27 cellular contexts compared by ENCODE assay signal in genomic region chr16:50354082-50354481, GRCh38.
"Had no signal": no experiment of that assay in that cellular context is flagged by ENCODE, and none has a peak within 500 bp of the region (broad histone marks: within the 10 kb centered on the region; RNA-seq: fewer than 3 reads in every experiment).

No MANE protein-coding gene starts in this region.

- H3K27ac Mint-ChIP-seq: activated CD4-positive, alpha-beta memory T cell treated with anti-CD3 and anti-CD28 coated beads for 36 hours; activated CD4-positive, alpha-beta T cell treated with anti-CD3 and anti-CD28 coated beads, Interleukin-2, amount 10 ng/mL, durations not matched to agents 24 days and 14 days; activated naive CD4-positive, alpha-beta T cell treated with anti-CD3 and anti-CD28 coated beads, Interleukin-2, amount 50 U/mL, for 24 hours; activated naive CD8-positive, alpha-beta T cell treated with anti-CD3 and anti-CD28 coated beads, Interleukin-2, amount 50 U/mL, for 24 hours; activated T-cell treated with anti-CD3 and anti-CD28 coated beads, Interleukin-2, amount 50 U/mL, for 24 hours; memory B cell; stimulated activated naive B cell treated with anti-CD40 and anti-IgM and Interleukin-4, amounts not matched to agents 10 μg/mL and 1 μg/mL and 100 μg/mL, for 72 hours had no signal

- H3K4me3 ChIP-seq: colonic mucosa, dorsolateral prefrontal cortex, gastrocnemius medialis, hepatocyte, psoas muscle, smooth muscle cell, testis, upper lobe of left lung had no signal

- H3K4me2 ChIP-seq: hepatocyte, smooth muscle cell had no signal

- H3K9me3 Mint-ChIP-seq: activated naive CD8-positive, alpha-beta T cell treated with anti-CD3 and anti-CD28 coated beads, Interleukin-2, amount 50 U/mL, for 24 hours; activated T-helper 17 cell treated with anti-CD3 and anti-CD28 coated beads, Interleukin-2, amount 50 U/mL, for 72 hours had no signal

- H3K27ac ChIP-seq: colonic mucosa, dorsolateral prefrontal cortex, gastrocnemius medialis, hepatocyte, parathyroid adenoma, psoas muscle, testis had no signal

- H2AFZ ChIP-seq: hepatocyte, parathyroid adenoma had no signal

- H3K27me3 Mint-ChIP-seq: activated CD4-positive, alpha-beta memory T cell treated with anti-CD3 and anti-CD28 coated beads for 36 hours; activated CD4-positive, alpha-beta T cell treated with anti-CD3 and anti-CD28 coated beads, Interleukin-2, amount 10 ng/mL, durations not matched to agents 24 days and 14 days; activated naive CD4-positive, alpha-beta T cell treated with anti-CD3 and anti-CD28 coated beads, Interleukin-2, amount 50 U/mL, for 24 hours; activated naive CD8-positive, alpha-beta T cell treated with anti-CD3 and anti-CD28 coated beads, Interleukin-2, amount 50 U/mL, for 24 hours; activated T-cell treated with anti-CD3 and anti-CD28 coated beads, Interleukin-2, amount 50 U/mL, for 24 hours; activated T-helper 17 cell treated with anti-CD3 and anti-CD28 coated beads, Interleukin-2, amount 50 U/mL, for 72 hours; memory B cell; naive thymus-derived CD8-positive, alpha-beta T cell; stimulated activated naive B cell treated with anti-CD40 and anti-IgM and Interleukin-4, amounts not matched to agents 10 μg/mL and 1 μg/mL and 100 μg/mL, for 72 hours had no signal

- H3K36me3 ChIP-seq: colonic mucosa had no signal

- DNase-seq: activated CD4-positive, alpha-beta memory T cell treated with anti-CD3 and anti-CD28 coated beads for 36 hours; activated CD4-positive, alpha-beta T cell treated with anti-CD3 and anti-CD28 coated beads, Interleukin-2, amount 10 ng/mL, durations not matched to agents 24 days and 14 days; activated CD4-positive, CD25-positive, alpha-beta regulatory T cell treated with anti-CD3 and anti-CD28 coated beads, Interleukin-2, amount 50 U/mL, for 72 hours; activated CD8-positive, alpha-beta memory T cell treated with anti-CD3 and anti-CD28 coated beads, Interleukin-2, amount 50 U/mL, for 48 hours; activated gamma-delta T cell treated with Interleukin-2 at 50 U/mL for 16 hours; activated naive CD8-positive, alpha-beta T cell treated with anti-CD3 and anti-CD28 coated beads, Interleukin-2, amount 50 U/mL, for 24 hours; activated T-cell treated with anti-CD3 and anti-CD28 coated beads, Interleukin-2, amount 50 U/mL, for 24 hours; amygdala; colonic mucosa; dorsolateral prefrontal cortex; effector memory CD4-positive, alpha-beta T cell; gastrocnemius medialis; left cardiac atrium; nucleus accumbens; psoas muscle; stimulated activated CD4-positive, alpha-beta T cell treated with anti-CD3 and anti-CD28 coated beads, Interleukin-2, amount 100 ng/mL, for 24 hours; stimulated activated naive B cell treated with anti-CD40 and anti-IgM and Interleukin-4, amounts not matched to agents 10 μg/mL and 1 μg/mL and 100 μg/mL, for 72 hours; testis; upper lobe of left lung had no signal

- H3K4me3 Mint-ChIP-seq: activated CD4-positive, alpha-beta memory T cell treated with anti-CD3 and anti-CD28 coated beads for 36 hours; activated CD4-positive, alpha-beta T cell treated with anti-CD3 and anti-CD28 coated beads, Interleukin-2, amount 10 ng/mL, durations not matched to agents 24 days and 14 days; activated naive CD4-positive, alpha-beta T cell treated with anti-CD3 and anti-CD28 coated beads, Interleukin-2, amount 50 U/mL, for 24 hours; activated naive CD8-positive, alpha-beta T cell treated with anti-CD3 and anti-CD28 coated beads, Interleukin-2, amount 50 U/mL, for 24 hours; activated T-cell treated with anti-CD3 and anti-CD28 coated beads, Interleukin-2, amount 50 U/mL, for 24 hours; activated T-helper 17 cell treated with anti-CD3 and anti-CD28 coated beads, Interleukin-2, amount 50 U/mL, for 72 hours; memory B cell; naive thymus-derived CD8-positive, alpha-beta T cell; neural crest cell; stimulated activated naive B cell treated with anti-CD40 and anti-IgM and Interleukin-4, amounts not matched to agents 10 μg/mL and 1 μg/mL and 100 μg/mL, for 72 hours had no signal

- H3K79me2 ChIP-seq: parathyroid adenoma had no signal

- ATAC-seq: activated naive CD8-positive, alpha-beta T cell treated with anti-CD3 and anti-CD28 coated beads, Interleukin-2, amount 50 U/mL, for 24 hours; activated T-helper 17 cell treated with anti-CD3 and anti-CD28 coated beads, Interleukin-2, amount 50 U/mL, for 72 hours; gastrocnemius medialis; naive thymus-derived CD8-positive, alpha-beta T cell; psoas muscle; stimulated activated naive B cell treated with anti-CD40 and anti-IgM and Interleukin-4, amounts not matched to agents 10 μg/mL and 1 μg/mL and 100 μg/mL, for 72 hours had no signal

- H3K4me1 Mint-ChIP-seq: memory B cell; neural crest cell; stimulated activated naive B cell treated with anti-CD40 and anti-IgM and Interleukin-4, amounts not matched to agents 10 μg/mL and 1 μg/mL and 100 μg/mL, for 72 hours had no signal

- H3K27me3 ChIP-seq: colonic mucosa, dorsolateral prefrontal cortex, gastrocnemius medialis, hepatocyte, testis, upper lobe of left lung had no signal

- H3K9me3 ChIP-seq: colonic mucosa, gastrocnemius medialis, psoas muscle, testis, upper lobe of left lung had no signal

- H3K4me1 ChIP-seq: colonic mucosa, gastrocnemius medialis, parathyroid adenoma, psoas muscle, testis had no signal

- H3K9ac ChIP-seq: parathyroid adenoma had no signal
